Comparison of ENCODE assay signal across 8 cellular contexts in genomic region chr7:4631664-4632171, GRCh38. TPM values are rescaled to one million over a fixed set of nuclear protein-coding genes. Genes with fewer than 3 reads are reported as not detected.
DNase-seq lines count a peak whose midpoint lies in the region; ATAC-seq and TF ChIP-seq lines count a peak whose summit lies in the region.

No MANE protein-coding gene starts in this region.

- peak overlapping the region in 3 of 12 donors; percentile 43 to 64 (median 44) for H3K27ac ChIP-seq in heart left ventricle

- TF ChIP-seq CTCF in heart left ventricle (IDR thresholded peaks at IDR 0.05), result peak; percentile 42 to 78 (median 65)

- no peak for TF ChIP-seq POLR2A in heart left ventricle (IDR thresholded peaks at IDR 0.05)

- DNase-seq in GM04503 (ENCODE audit: low read depth) (peak; percentile 80), NCI-H2107 (lab: John Stamatoyannopoulos, UW) (peak; percentile 41), amygdala (lab: John Stamatoyannopoulos, UW) (peak in 52 of 56 donors; percentile 30 to 85 (median 64)), heart left ventricle (peak; percentile 66 to 84 (median 79)), pons (ENCODE audit: low spot score) (peak; percentile 90), SKM-1 (lab: John Stamatoyannopoulos, UW; ENCODE audit: unreplicated experiment) (no peak), cortex of kidney (lab: John Stamatoyannopoulos, UW) (no peak)

- H3K4me3 ChIP-seq in heart left ventricle, result peak overlapping the region in 9 of 12 donors; percentile 18 to 41 (median 32)

- H3K36me3 ChIP-seq in heart left ventricle, result no peaks in the 10 kb centered on the region

- H3K4me1 ChIP-seq in heart left ventricle, result peaks cover 0 to 13% (median 6%) of the 10 kb centered on the region in 12 donors

- no peaks in the 10 kb centered on the region for H3K27me3 ChIP-seq in heart left ventricle

- 3 to 7% (median 5%) methylated on average over 16 to 17 of the region's 17 CpGs for whole genome bisulfite sequencing in heart left ventricle, 4 donors

- H3K9me3 ChIP-seq in heart left ventricle, result no peaks in the 10 kb centered on the region

- ATAC-seq in heart left ventricle (peak; percentile 78 to 98 (median 95)), HG03442 (IDR thresholded peaks at IDR 0.05; ENCODE audit: unreplicated experiment) (no peak)

- intact Hi-C loops in heart left ventricle (cut with DNase I), result loop anchor here in 8 of 10 donors (1.0 to 5.0 kb wide), 4 partner anchors 19 to 709 kb away; no protein-coding TSS in a partner anchor

RNA-seq across cellular contexts. Expression of gene FOXK1, which starts 50.4 kb away (rescaled TPM):
- total RNA-seq in heart left ventricle, result 10 to 100 TPM; 12.4 to 43.7 (median 22.5) TPM
- 1 to 10 TPM; 9.3 to 9.4 TPM for polyA plus RNA-seq in heart left ventricle

Comparison
In these comparisons a context has a peak if more than half of its experiments do, and no peak if none do; other contexts are left out.
1. DNase-seq: peak in GM04503 (single experiment), NCI-H2107 (single experiment), amygdala (52 of 56), heart left ventricle (5 of 5) and pons (single experiment); none in SKM-1 (single experiment) and cortex of kidney (single experiment).